14 cellular contexts compared by ENCODE assay signal in genomic region chr10:118729200-118729599, GRCh38. TPM values are rescaled to one million over a fixed set of nuclear protein-coding genes. Genes with fewer than 3 reads are reported as not detected.
DNase-seq lines count a peak whose midpoint lies in the region; ATAC-seq and TF ChIP-seq lines count a peak whose summit lies in the region.
"Had no signal": no experiment of that assay in that cellular context is flagged by ENCODE, and none has a peak within 500 bp of the region (broad histone marks: within the 10 kb centered on the region; RNA-seq: fewer than 3 reads in every experiment).

No MANE protein-coding gene starts in this region.

- no peak for DNase-seq in T-helper 17 cell
- no peak for DNase-seq in left lung
- no peak for DNase-seq in sigmoid colon
- no peak for DNase-seq in GM10248 (ENCODE audit: extremely low spot score)
- DNase-seq in stimulated activated CD4-positive, alpha-beta T cell treated with anti-CD3 and anti-CD28 coated beads, Interleukin-1b, Interleukin-23, amount 100 ng/mL, for 48 hours = no peak
- DNase-seq in stimulated activated CD4-positive, alpha-beta T cell treated with anti-CD3 and anti-CD28 coated beads, Interleukin-4, amount 100 ng/mL, for 24 hours = no peak
- DNase-seq: activated CD4-positive, alpha-beta T cell treated with anti-CD3 and anti-CD28 coated beads, Interleukin-2, amount 50 U/mL, for 4 hours; activated naive CD4-positive, alpha-beta T cell treated with Interleukin-2 at 50 U/mL for 16 hours; BE2C; MM.1S; NCI-H2107; stimulated activated CD4-positive, alpha-beta T cell treated with anti-CD3 and anti-CD28 coated beads, Interleukin-2, amount 100 ng/mL, for 24 hours had no signal

- peaks cover 6% of the 10 kb centered on the region for H3K36me3 Mint-ChIP-seq in T-helper 17 cell (ENCODE audit: low read depth)

- H3K4me2 ChIP-seq in BLaER1 = peak overlapping the region; percentile 52

- no peak for TF ChIP-seq EP300 in sigmoid colon (IDR thresholded peaks at IDR 0.05)

- H3K4me3 ChIP-seq in BLaER1 = no peak overlapping the region
- no peak overlapping the region for H3K4me3 ChIP-seq in left lung
- no peak overlapping the region for H3K4me3 ChIP-seq in sigmoid colon

- H3K27ac ChIP-seq in BLaER1 = no peak overlapping the region
- H3K27ac ChIP-seq in left lung = peak overlapping the region; percentile 31 to 90
- peak overlapping the region in 1 of 4 donors; percentile 37 for H3K27ac ChIP-seq in sigmoid colon

- H3K4me3 Mint-ChIP-seq in T-helper 17 cell = no peak overlapping the region

- POLR2A ChIA-PET in GM10248 (lab: Yijun Ruan, JAX) = no interaction called here

- WGBS in sigmoid colon, 2 donors = 28 to 60% methylated on average over 3 of the region's 3 CpGs

- TF ChIP-seq CTCF in left lung (IDR thresholded peaks at IDR 0.05) = no peak
- no peak for TF ChIP-seq CTCF in sigmoid colon (IDR thresholded peaks at IDR 0.05)
- TF ChIP-seq CTCF in GM10248 (IDR thresholded peaks at IDR 0.05; ENCODE audit: control extremely low read depth, extremely low read depth, low read depth, missing control alignments) = no peak

- no peaks in the 10 kb centered on the region for H3K27me3 Mint-ChIP-seq in T-helper 17 cell

- ATAC-seq in GM18909 (IDR thresholded peaks at IDR 0.05; ENCODE audit: poor library complexity, unreplicated experiment) = peak; percentile 3
- ATAC-seq in T-helper 17 cell = no peak
- ATAC-seq in left lung = no peak

- peaks cover 54% of the 10 kb centered on the region for H3K4me1 Mint-ChIP-seq in T-helper 17 cell

- no peak overlapping the region for H3K9ac ChIP-seq in BLaER1

- peaks cover 96% of the 10 kb centered on the region for H4K20me1 ChIP-seq in BLaER1

- H3K9me3 ChIP-seq in BLaER1 (no peaks in the 10 kb centered on the region), T-helper 17 cell (ENCODE audit: control insufficient read depth, low read length, poor library complexity, severe bottlenecking) (no peaks in the 10 kb centered on the region), left lung (no peaks in the 10 kb centered on the region), sigmoid colon (no peaks in the 10 kb centered on the region)
- H3K9me3 ChIP-seq: BE2C had no signal

- H3K36me3 ChIP-seq in BLaER1 = peaks cover 19% of the 10 kb centered on the region
- no peaks in the 10 kb centered on the region for H3K36me3 ChIP-seq in left lung
- H3K36me3 ChIP-seq in sigmoid colon = no peaks in the 10 kb centered on the region

- H3K27ac Mint-ChIP-seq in T-helper 17 cell = peak overlapping the region; percentile 93

- intact Hi-C loops in left lung (cut with DNase I) = no loop called here
- intact Hi-C loops in sigmoid colon (cut with DNase I) = loop anchor here (10.0 kb wide), 2 partner anchors 684 to 1354 kb away; partner anchors contain the start of genes PDZD8 and RAB11FIP2

- peaks cover 67% of the 10 kb centered on the region for H3K4me1 ChIP-seq in BLaER1
- peaks cover 16 to 85% of the 10 kb centered on the region in 2 donors for H3K4me1 ChIP-seq in left lung
- peaks cover 0 to 65% (median 61%) of the 10 kb centered on the region in 4 donors for H3K4me1 ChIP-seq in sigmoid colon

- no peak for TF ChIP-seq POLR2A in sigmoid colon (IDR thresholded peaks at IDR 0.05)

- H3K27me3 ChIP-seq in BLaER1 = no peaks in the 10 kb centered on the region
- no peaks in the 10 kb centered on the region for H3K27me3 ChIP-seq in left lung
- no peaks in the 10 kb centered on the region for H3K27me3 ChIP-seq in sigmoid colon
- H3K27me3 ChIP-seq: BE2C had no signal

- CTCF ChIA-PET in GM10248 (lab: Yijun Ruan, JAX) = interaction anchor here (1.3 to 1.8 kb wide), 2 partner anchors 9 kb away, joined by 3 to 9 read pairs; no protein-coding TSS in a partner anchor

RNA-seq across cellular contexts. Expression of gene CACUL1, which starts 25.6 kb away (rescaled TPM):
- total RNA-seq in T-helper 17 cell (10 to 100 TPM; 30.3 to 32.0 TPM), left lung (10 to 100 TPM; 35.1 to 38.2 TPM), sigmoid colon (10 to 100 TPM; 41.0 to 51.7 (median 50.4) TPM)
- polyA plus RNA-seq in sigmoid colon = 1 to 10 TPM; 4.2 to 8.7 (median 6.9) TPM
